7 cellular contexts compared by ENCODE assay signal in genomic region chr6:144104898-144105487, GRCh38. TPM values are rescaled to one million over a fixed set of nuclear protein-coding genes. Genes with fewer than 3 reads are reported as not detected.
DNase-seq lines count a peak whose midpoint lies in the region; ATAC-seq and TF ChIP-seq lines count a peak whose summit lies in the region.

No MANE protein-coding gene starts in this region.

- intact Hi-C loops in adrenal gland (cut with DNase I) (loop anchor here in 1 of 2 donors (5.0 to 10.0 kb wide), 2 partner anchors 112 to 370 kb away; no protein-coding TSS in a partner anchor), gastrocnemius medialis (cut with DNase I; ENCODE audit: low total_unique reads) (loop anchor here (2.0 to 5.0 kb wide), 3 partner anchors 42 to 378 kb away; no protein-coding TSS in a partner anchor)

- H3K36me3 ChIP-seq in adrenal gland (replicated peaks in 1 of 2) (no peaks in the 10 kb centered on the region), right atrium auricular region (no peaks in the 10 kb centered on the region), gastrocnemius medialis (no peaks in the 10 kb centered on the region)

- H3K4me1 ChIP-seq in adrenal gland (replicated peaks in 1 of 2) (no peaks in the 10 kb centered on the region), right atrium auricular region (peaks cover 0 to 3% of the 10 kb centered on the region in 2 donors), gastrocnemius medialis (no peaks in the 10 kb centered on the region)

- no peak overlapping the region for H3K27ac ChIP-seq in adrenal gland
- no peak overlapping the region for H3K27ac ChIP-seq in right atrium auricular region
- H3K27ac ChIP-seq in gastrocnemius medialis, result no peak overlapping the region

- WGBS in adrenal gland, 4 donors, result 0 to 1% (median 0%) methylated on average over 2 of the region's 2 CpGs

- TF ChIP-seq CTCF in adrenal gland (IDR thresholded peaks at IDR 0.05), result peak; percentile 58 to 87 (median 78)
- TF ChIP-seq CTCF in right atrium auricular region (IDR thresholded peaks at IDR 0.05), result peak; percentile 63 to 79
- peak; percentile 37 to 59 (median 53) for TF ChIP-seq CTCF in gastrocnemius medialis (IDR thresholded peaks at IDR 0.05 in 4 of 5, conservative IDR thresholded peaks at IDR 0.05 in 1 of 5)

- DNase-seq in DMS153 treated with DMSO at 0.1 percent for 48 hours (lab: John Stamatoyannopoulos, UW; ENCODE audit: unreplicated experiment) (peak; percentile 39), NCI-H526 (lab: John Stamatoyannopoulos, UW) (peak; percentile 40 to 73), adrenal gland (peak in 5 of 7 donors; percentile 30 to 66 (median 38)), right atrium auricular region (ENCODE audit: low spot score) (no peak), gastrocnemius medialis (no peak)

- TF ChIP-seq POLR2A in adrenal gland (IDR thresholded peaks at IDR 0.05) (no peak), gastrocnemius medialis (IDR thresholded peaks at IDR 0.05) (no peak)

- H3K9me3 ChIP-seq in adrenal gland (replicated peaks in 1 of 3), result no peaks in the 10 kb centered on the region
- H3K9me3 ChIP-seq in right atrium auricular region, result no peaks in the 10 kb centered on the region
- H3K9me3 ChIP-seq in gastrocnemius medialis, result no peaks in the 10 kb centered on the region

- ATAC-seq in GM18873 (IDR thresholded peaks at IDR 0.05; ENCODE audit: low FRiP score, unreplicated experiment) (peak; percentile 68), HG03342 (IDR thresholded peaks at IDR 0.05; ENCODE audit: unreplicated experiment) (peak; percentile 80), gastrocnemius medialis (peak in 1 of 2 donors; percentile 69)

- in situ Hi-C loops in gastrocnemius medialis (cut with MboI; ENCODE audit: low sequenced_read_pairs in 4 of 4), result loop anchor here (5.0 to 10.0 kb wide), 5 partner anchors 110 to 380 kb away; no protein-coding TSS in a partner anchor

- H3K27me3 ChIP-seq in adrenal gland (no peaks in the 10 kb centered on the region), right atrium auricular region (no peaks in the 10 kb centered on the region), gastrocnemius medialis (no peaks in the 10 kb centered on the region)

- H3K4me3 ChIP-seq in adrenal gland, result no peak overlapping the region
- no peak overlapping the region for H3K4me3 ChIP-seq in right atrium auricular region
- H3K4me3 ChIP-seq in gastrocnemius medialis, result no peak overlapping the region

RNA-seq across cellular contexts. Expression of gene SF3B5, which starts 9.6 kb away (rescaled TPM):
- 100 to 1,000 TPM; 109 to 323 (median 179) TPM for total RNA-seq in adrenal gland
- 100 to 1,000 TPM; 118 to 182 (median 140) TPM for polyA plus RNA-seq in adrenal gland
- total RNA-seq in right atrium auricular region, result 100 to 1,000 TPM; 113 to 146 TPM
- 100 to 1,000 TPM; 168 to 188 (median 186) TPM for total RNA-seq in gastrocnemius medialis

RNA-seq across cellular contexts. Expression of gene STX11, which starts 45.3 kb away (rescaled TPM):
- total RNA-seq in adrenal gland, result 10 to 100 TPM in 5 of 8 donors, 1 to 10 TPM in 3; 4.0 to 22.2 (median 13.8) TPM
- 1 to 10 TPM; 2.7 to 4.8 (median 4.6) TPM for polyA plus RNA-seq in adrenal gland
- total RNA-seq in right atrium auricular region, result 10 to 100 TPM in 1 of 2 donors, 1 to 10 TPM in 1; 7.3 to 21.5 TPM
- 1 to 10 TPM; 2.0 to 5.2 (median 4.3) TPM for total RNA-seq in gastrocnemius medialis

Comparison
In these comparisons a context has a peak if more than half of its experiments do, and no peak if none do; other contexts are left out.
1. DNase-seq: peak in DMS153 treated with DMSO at 0.1 percent for 48 hours (single experiment), NCI-H526 (2 of 2) and adrenal gland (5 of 7); none in right atrium auricular region (single experiment) and gastrocnemius medialis (0 of 2).
2. Peak in every context shown above with its lines, with median percentiles within 50 percentile points of each other: CTCF ChIP-seq.